In genomic region chr4:94451669-94452475, GRCh38 we compare ENCODE assay signal across 1 cellular context.
TF ChIP-seq lines count a peak whose summit lies in the region.

PDLIM5 (plus strand) TSS chr4:94451942; CDS start chr4:94455289, 3,347 bp downstream.

TF ChIP-seq in HepG2, 621 proteins besides CTCF, POLR2A, EP300 and RAD21 (continued from another document and continues in another):
- peak; percentile 86 for TF ChIP-seq ZNF280B (CRISPR knock-in tag; IDR thresholded peaks at IDR 0.05; ENCODE audit: borderline replicate concordance)
- TF ChIP-seq ZNF292 (CRISPR knock-in tag; IDR thresholded peaks at IDR 0.05; ENCODE audit: borderline replicate concordance, low read depth), result no peak
- TF ChIP-seq ZNF382 (CRISPR knock-in tag; IDR thresholded peaks at IDR 0.05; ENCODE audit: borderline replicate concordance), result no peak
- TF ChIP-seq MTERF4 (CRISPR knock-in tag; IDR thresholded peaks at IDR 0.05), result peak; percentile 91; the same call in 1 of the 2 replicates
- TF ChIP-seq KDM1A (CRISPR knock-in tag; IDR thresholded peaks at IDR 0.05), result no peak
- TF ChIP-seq ZNF569 (CRISPR knock-in tag; IDR thresholded peaks at IDR 0.05; ENCODE audit: borderline replicate concordance), result no peak
- TF ChIP-seq SP4 (CRISPR knock-in tag; IDR thresholded peaks at IDR 0.05), result peak; percentile 70; the same call in 1 of the 2 replicates
- TF ChIP-seq SIN3B (IDR thresholded peaks at IDR 0.05; ENCODE audit: low read length), result no peak
- no peak for TF ChIP-seq HHEX (CRISPR knock-in tag; IDR thresholded peaks at IDR 0.05)
- TF ChIP-seq SOX6 (IDR thresholded peaks at IDR 0.05), result no peak
- peak; percentile 56 for TF ChIP-seq SOX6 (CRISPR knock-in tag; IDR thresholded peaks at IDR 0.05)
- TF ChIP-seq KAT7 (CRISPR knock-in tag; IDR thresholded peaks at IDR 0.05; ENCODE audit: borderline replicate concordance), result peak; percentile 91
- TF ChIP-seq HNRNPLL (IDR thresholded peaks at IDR 0.05; ENCODE audit: low read depth, low read length, poor library complexity, severe bottlenecking), result peak; percentile 91
- TF ChIP-seq ZFP41 (CRISPR knock-in tag; IDR thresholded peaks at IDR 0.05; ENCODE audit: borderline replicate concordance), result no peak
- no peak for TF ChIP-seq ZNF282 (IDR thresholded peaks at IDR 0.05; ENCODE audit: partially characterized antibody)
- no peak for TF ChIP-seq ZBTB46 (CRISPR knock-in tag; IDR thresholded peaks at IDR 0.05; ENCODE audit: borderline replicate concordance)
- no peak for TF ChIP-seq NFE2 (CRISPR knock-in tag; IDR thresholded peaks at IDR 0.05)
- TF ChIP-seq ZNF605 (CRISPR knock-in tag; IDR thresholded peaks at IDR 0.05), result no peak; the same call in none of the 2 replicates
- 0 out of 2 replicates have a peak, but pooled peaks have one; percentile 31 for TF ChIP-seq ZNF317 (CRISPR knock-in tag; IDR thresholded peaks at IDR 0.05)
- TF ChIP-seq ZNF546 (CRISPR knock-in tag; conservative IDR thresholded peaks at IDR 0.05), result 0 out of 2 replicates have a peak, but pooled peaks have one; percentile 49
- TF ChIP-seq ZKSCAN1 (IDR thresholded peaks at IDR 0.05; ENCODE audit: low read length), result no peak; the same call in 1 of the 2 replicates
- TF ChIP-seq ZNF609 (CRISPR knock-in tag; IDR thresholded peaks at IDR 0.05; ENCODE audit: borderline replicate concordance), result no peak
- TF ChIP-seq HNF1B (CRISPR knock-in tag; IDR thresholded peaks at IDR 0.05), result peak; percentile 15; the same call in 1 of the 2 replicates
- peak; percentile 93; the same call in 1 of the 2 replicates for TF ChIP-seq KDM5B (CRISPR knock-in tag; IDR thresholded peaks at IDR 0.05; ENCODE audit: borderline replicate concordance)
- no peak for TF ChIP-seq ZNF331 (CRISPR knock-in tag; IDR thresholded peaks at IDR 0.05)
- no peak for TF ChIP-seq GRHL1 (CRISPR knock-in tag; conservative IDR thresholded peaks at IDR 0.05)
- TF ChIP-seq MYPOP (CRISPR knock-in tag; IDR thresholded peaks at IDR 0.05), result peak; percentile 95
- peak; percentile 81; the same call in 1 of the 2 replicates for TF ChIP-seq ERF (CRISPR knock-in tag; IDR thresholded peaks at IDR 0.05)
- TF ChIP-seq ZNF891 (CRISPR knock-in tag; IDR thresholded peaks at IDR 0.05), result peak; percentile 96
- no peak; the same call in 1 of the 2 replicates for TF ChIP-seq ZNF580 (CRISPR knock-in tag; IDR thresholded peaks at IDR 0.05; ENCODE audit: borderline replicate concordance, low read depth)
- no peak for TF ChIP-seq U2AF2 (IDR thresholded peaks at IDR 0.05; ENCODE audit: low read depth, low read length)
- no peak; the same call in 1 of the 2 replicates for TF ChIP-seq ZNF362 (CRISPR knock-in tag; IDR thresholded peaks at IDR 0.05; ENCODE audit: borderline replicate concordance)
- TF ChIP-seq NFATC3 (CRISPR knock-in tag; IDR thresholded peaks at IDR 0.05), result no peak
- TF ChIP-seq ZNF782 (CRISPR knock-in tag; IDR thresholded peaks at IDR 0.05; ENCODE audit: borderline replicate concordance), result 0 out of 2 replicates have a peak, but pooled peaks have one; percentile 43
- TF ChIP-seq CAMTA2 (CRISPR knock-in tag; IDR thresholded peaks at IDR 0.05; ENCODE audit: borderline replicate concordance), result no peak
- TF ChIP-seq ZNF136 (CRISPR knock-in tag; IDR thresholded peaks at IDR 0.05; ENCODE audit: low read depth), result no peak
- no peak for TF ChIP-seq SYNCRIP (IDR thresholded peaks at IDR 0.05; ENCODE audit: insufficient read depth, low read depth, low read length)
- no peak for TF ChIP-seq MIXL1 (CRISPR knock-in tag; IDR thresholded peaks at IDR 0.05)
- no peak for TF ChIP-seq SATB2 (CRISPR knock-in tag; IDR thresholded peaks at IDR 0.05)
- TF ChIP-seq ZNF770 (CRISPR knock-in tag; IDR thresholded peaks at IDR 0.05), result 0 out of 2 replicates have a peak, but pooled peaks have one; percentile 17
- TF ChIP-seq MIER2 (CRISPR knock-in tag; IDR thresholded peaks at IDR 0.05), result no peak
- no peak for TF ChIP-seq ZNF296 (CRISPR knock-in tag; conservative IDR thresholded peaks at IDR 0.05)
- 0 out of 2 replicates have a peak, but pooled peaks have one; percentile 36 for TF ChIP-seq ZMYM2 (CRISPR knock-in tag; IDR thresholded peaks at IDR 0.05)
- TF ChIP-seq SP1 (IDR thresholded peaks at IDR 0.05), result no peak
- TF ChIP-seq SP1 (CRISPR knock-in tag; IDR thresholded peaks at IDR 0.05), result peak; percentile 71
- TF ChIP-seq ZSCAN9 (CRISPR knock-in tag; IDR thresholded peaks at IDR 0.05; ENCODE audit: borderline replicate concordance), result peak; percentile 73
- TF ChIP-seq ZNF12 (CRISPR knock-in tag; IDR thresholded peaks at IDR 0.05), result no peak
